18 cellular contexts compared by ENCODE assay signal in genomic region chr12:83664650-83665049, GRCh38.
DNase-seq lines count a peak whose midpoint lies in the region; ATAC-seq and TF ChIP-seq lines count a peak whose summit lies in the region.
"Had no signal": no experiment of that assay in that cellular context is flagged by ENCODE, and none has a peak within 500 bp of the region (broad histone marks: within the 10 kb centered on the region; RNA-seq: fewer than 3 reads in every experiment).

No MANE protein-coding gene starts in this region.

- DNase-seq in DMS 273 (lab: John Stamatoyannopoulos, UW; ENCODE audit: unreplicated experiment) (peak; percentile 90), NCI-H1417 treated with DMSO at 0.1 percent for 48 hours (lab: John Stamatoyannopoulos, UW) (peak; percentile 49), NCI-H345 treated with DMSO at 0.1 percent for 48 hours (lab: John Stamatoyannopoulos, UW; ENCODE audit: unreplicated experiment) (peak; percentile 76), nucleus accumbens (lab: John Stamatoyannopoulos, UW) (no peak), HUDEP-2 (lab: John Stamatoyannopoulos, UW; ENCODE audit: unreplicated experiment in 76 of 76) (no peak)
- no peak for DNase-seq in stimulated activated naive CD4-positive, alpha-beta T cell (lab: John Stamatoyannopoulos, UW)
- DNase-seq: activated B cell treated with CpG ODN at 0.5 μM for 24 hours; activated CD8-positive, alpha-beta memory T cell treated with anti-CD3 and anti-CD28 coated beads for 24 hours; CD8-positive, alpha-beta memory T cell; dermis blood vessel endothelial cell; GDM1; Kasumi-1; NCI-H2029; stimulated activated CD4-positive, alpha-beta T cell treated with anti-CD3 and anti-CD28 coated beads, Interleukin-4, amount 100 ng/mL, for 24 hours; T-helper 17 cell; uterus had no signal

- ATAC-seq in SK-N-SH treated with all-trans-retinoic acid at 6 μM for 48 hours, result peak; percentile 24; the same call in 1 of the 3 replicates
- no peak for ATAC-seq in GM21786 (IDR thresholded peaks at IDR 0.05; ENCODE audit: unreplicated experiment)
- ATAC-seq: T-helper 17 cell had no signal

TF ChIP-seq in SK-N-SH treated with all-trans-retinoic acid at 6 μM for 48 hours, 23 proteins besides CTCF, POLR2A, EP300 and RAD21:
- TF ChIP-seq ZFP3 (CRISPR knock-in tag; IDR thresholded peaks at IDR 0.05), result no peak
- no peak for TF ChIP-seq ZNF565 (CRISPR knock-in tag; conservative IDR thresholded peaks at IDR 0.05; ENCODE audit: low read depth)
- no peak for TF ChIP-seq RARB (CRISPR knock-in tag; IDR thresholded peaks at IDR 0.05)
- peak; percentile 44; the same call in 1 of the 2 replicates for TF ChIP-seq TCF4 (CRISPR knock-in tag; IDR thresholded peaks at IDR 0.05; ENCODE audit: borderline replicate concordance)
- TF ChIP-seq ARNTL (CRISPR knock-in tag; IDR thresholded peaks at IDR 0.05; ENCODE audit: borderline replicate concordance, low read depth), result no peak
- TF ChIP-seq ZFP30 (CRISPR knock-in tag; IDR thresholded peaks at IDR 0.05), result no peak
- no peak for TF ChIP-seq PATZ1 (CRISPR knock-in tag; IDR thresholded peaks at IDR 0.05; ENCODE audit: borderline replicate concordance)
- TF ChIP-seq TSHZ2 (CRISPR knock-in tag; IDR thresholded peaks at IDR 0.05), result peak; percentile 52; the same call in 1 of the 2 replicates
- TF ChIP-seq POU6F1 (CRISPR knock-in tag; IDR thresholded peaks at IDR 0.05; ENCODE audit: borderline replicate concordance, low read depth), result no peak
- no peak for TF ChIP-seq TOX (CRISPR knock-in tag; IDR thresholded peaks at IDR 0.05; ENCODE audit: borderline replicate concordance)
- no peak for TF ChIP-seq CREB5 (CRISPR knock-in tag; IDR thresholded peaks at IDR 0.05; ENCODE audit: low read depth)
- no peak for TF ChIP-seq CSDC2 (CRISPR knock-in tag; IDR thresholded peaks at IDR 0.05)
- no peak for TF ChIP-seq ZNF8 (CRISPR knock-in tag; IDR thresholded peaks at IDR 0.05)
- no peak for TF ChIP-seq BACH2 (CRISPR knock-in tag; IDR thresholded peaks at IDR 0.05; ENCODE audit: borderline replicate concordance)
- TF ChIP-seq ZC3H10 (CRISPR knock-in tag; IDR thresholded peaks at IDR 0.05), result no peak
- no peak for TF ChIP-seq GLIS3 (CRISPR knock-in tag; IDR thresholded peaks at IDR 0.05)
- no peak for TF ChIP-seq CSRNP3 (CRISPR knock-in tag; IDR thresholded peaks at IDR 0.05)
- TF ChIP-seq OSR1 (CRISPR knock-in tag; IDR thresholded peaks at IDR 0.05), result no peak
- TF ChIP-seq ESRRG (CRISPR knock-in tag; IDR thresholded peaks at IDR 0.05), result no peak
- no peak for TF ChIP-seq PPARA (CRISPR knock-in tag; IDR thresholded peaks at IDR 0.05; ENCODE audit: borderline replicate concordance)
- TF ChIP-seq SNAI2 (CRISPR knock-in tag; IDR thresholded peaks at IDR 0.05), result no peak
- TF ChIP-seq ISL1 (CRISPR knock-in tag; IDR thresholded peaks at IDR 0.05), result peak; percentile 52
- no peak for TF ChIP-seq ZNF70 (CRISPR knock-in tag; IDR thresholded peaks at IDR 0.05)

Comparison
In these comparisons a context has a peak if more than half of its experiments do, and no peak if none do; other contexts are left out.
1. DNase-seq: peak in DMS 273 (single experiment), NCI-H1417 treated with DMSO at 0.1 percent for 48 hours (single experiment) and NCI-H345 treated with DMSO at 0.1 percent for 48 hours (single experiment); none in nucleus accumbens (0 of 56), HUDEP-2 (0 of 76) and stimulated activated naive CD4-positive, alpha-beta T cell (0 of 6).